ENCODE assay signal across 28 cellular contexts in the genomic region with DNA sequence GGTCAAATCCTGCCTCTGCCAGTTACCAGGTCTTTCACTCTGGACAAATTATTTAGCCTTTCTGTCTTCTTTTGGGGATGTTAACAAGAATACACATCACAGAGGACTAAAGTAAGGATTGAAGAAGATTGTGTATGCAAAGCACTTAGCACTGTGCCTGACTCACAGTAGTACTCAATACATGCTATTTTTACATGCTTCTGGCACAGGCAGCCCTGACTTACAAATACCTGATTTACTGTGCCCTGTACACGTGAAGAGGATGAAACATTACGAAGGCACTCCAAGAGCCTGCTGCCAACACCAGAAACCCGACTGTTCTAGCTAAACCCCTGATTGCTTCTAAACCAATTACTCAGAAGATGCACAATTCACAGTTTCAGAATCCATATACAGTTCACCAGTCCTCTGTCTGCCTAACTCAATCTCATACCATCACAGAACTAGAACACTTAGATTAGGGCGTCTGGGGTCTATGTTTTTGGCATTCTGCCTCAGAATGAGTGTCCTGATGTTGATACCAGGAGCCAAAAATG.
DNase-seq lines count a peak whose midpoint lies in the region; ATAC-seq and TF ChIP-seq lines count a peak whose summit lies in the region.
"Had no signal": no experiment of that assay in that cellular context is flagged by ENCODE, and none has a peak within 500 bp of the region (broad histone marks: within the 10 kb centered on the region; RNA-seq: fewer than 3 reads in every experiment).

No MANE protein-coding gene starts in this region.

- peak overlapping the region; percentile 28 for H3K4me3 Mint-ChIP-seq in natural killer cell
- H3K4me3 Mint-ChIP-seq in natural killer cell treated with Interleukin-12 subunit alpha and Interleukin-12 subunit beta and Interleukin-15 and Interleukin-18, amount 100 ng/mL, for 72 hours, result no peak overlapping the region
- H3K4me3 Mint-ChIP-seq: activated T-helper 1 cell treated with anti-CD3 and anti-CD28 coated beads, Interleukin-12 subunit alpha, Interleukin-12 subunit beta, Interleukin-2, Interleukin-4 antibody, amounts not matched to agents 30 ng/mL and 10 ng/mL and 1 ng/mL, durations not matched to agents 14 hours and 24 hours and 36 hours; naive thymus-derived CD8-positive, alpha-beta T cell; T-helper 17 cell had no signal

- 44% methylated on average over 4 of the region's 4 CpGs for WGBS in mammary epithelial cell (ENCODE audit: low coverage, missing lambda C conversion rate)
- WGBS in right cardiac atrium, result 58% methylated on average over 4 of the region's 4 CpGs

- DNase-seq in natural killer cell, result no peak
- DNase-seq in natural killer cell treated with Interleukin-12 subunit alpha and Interleukin-12 subunit beta and Interleukin-15 and Interleukin-18, amount 100 ng/mL, for 72 hours (ENCODE audit: low spot score), result no peak
- peak; percentile 24 for DNase-seq in mammary epithelial cell
- no peak for DNase-seq in right cardiac atrium
- DNase-seq in posterior cingulate gyrus, result no peak
- DNase-seq: ACHN; activated CD4-positive, alpha-beta T cell treated with anti-CD3 and anti-CD28 coated beads, Interleukin-2, amount 50 U/mL, for 4 hours; activated naive CD4-positive, alpha-beta T cell treated with Interleukin-2 at 50 U/mL for 16 hours; CD8-positive, alpha-beta memory T cell; effector CD4-positive, alpha-beta T cell; KBM-7; lower lobe of right lung; MG63; naive thymus-derived CD8-positive, alpha-beta T cell; NCI-H1105 treated with DMSO at 0.1 percent for 48 hours; NCI-H1930; NCI-H2171 treated with DMSO at 0.1 percent for 48 hours; NCI-H524; PC-3; stimulated activated naive CD8-positive, alpha-beta T cell treated with anti-CD3 and anti-CD28 coated beads, Interleukin-15, Interleukin-2, amounts not matched to agents 100 U/mL and 50 U/mL, for 24 hours; T-helper 17 cell had no signal

- no peaks in the 10 kb centered on the region for H3K27me3 Mint-ChIP-seq in natural killer cell (ENCODE audit: low read depth in 2 of 2)
- H3K27me3 Mint-ChIP-seq in natural killer cell treated with Interleukin-12 subunit alpha and Interleukin-12 subunit beta and Interleukin-15 and Interleukin-18, amount 100 ng/mL, for 72 hours, result no peaks in the 10 kb centered on the region
- H3K27me3 Mint-ChIP-seq: CD8-positive, alpha-beta memory T cell; T-helper 17 cell had no signal

- dilution Hi-C loops in mammary epithelial cell (cut with HindIII; ENCODE audit: low sequenced_read_pairs), result no loop called here

- BruUV-seq in mammary epithelial cell (replicated peaks; lab: Mats Ljungman, UMichigan), result no TSS peak

- ATAC-seq in natural killer cell (peak in 1 of 3 donors; percentile 28), right cardiac atrium (no peak), HG02981 (IDR thresholded peaks at IDR 0.05; ENCODE audit: unreplicated experiment) (no peak), HG03342 (IDR thresholded peaks at IDR 0.05; ENCODE audit: unreplicated experiment) (no peak)
- no peak for ATAC-seq in natural killer cell treated with Interleukin-12 subunit alpha and Interleukin-12 subunit beta and Interleukin-15 and Interleukin-18, amount 100 ng/mL, for 72 hours
- ATAC-seq: GM12878; lower lobe of right lung; naive thymus-derived CD8-positive, alpha-beta T cell; PC-3; stimulated activated naive CD8-positive, alpha-beta T cell treated with anti-CD3 and anti-CD28 coated beads, Interleukin-15, Interleukin-2, amounts not matched to agents 100 U/mL and 50 U/mL, for 24 hours; T-helper 17 cell had no signal

- H3K4me1 Mint-ChIP-seq in natural killer cell, result peaks cover 31 to 46% of the 10 kb centered on the region in 2 donors
- H3K4me1 Mint-ChIP-seq in natural killer cell treated with Interleukin-12 subunit alpha and Interleukin-12 subunit beta and Interleukin-15 and Interleukin-18, amount 100 ng/mL, for 72 hours (ENCODE audit: low read depth in 2 of 2), result peaks cover 0 to 26% of the 10 kb centered on the region in 2 donors
- H3K4me1 Mint-ChIP-seq: T-helper 17 cell had no signal

- H3K27me3 ChIP-seq in mammary epithelial cell (ENCODE audit: insufficient read depth, low read length) (no peaks in the 10 kb centered on the region), right cardiac atrium (ENCODE audit: control insufficient read depth, insufficient read depth) (no peaks in the 10 kb centered on the region)
- H3K27me3 ChIP-seq: MG63 had no signal

- no peak overlapping the region for H2AFZ ChIP-seq in mammary epithelial cell (ENCODE audit: low read depth, low read length)

- H3K4me3 ChIP-seq in mammary epithelial cell (replicated peaks in 1 of 3; ENCODE audit: insufficient read depth in 1 of 3, low read depth in 2 of 3, low read length in 3 of 3) (no peak overlapping the region), right cardiac atrium (ENCODE audit: low read length) (no peak overlapping the region)
- H3K4me3 ChIP-seq: GM12878, lower lobe of right lung, MG63, smooth muscle cell, thoracic aorta had no signal

- H3K36me3 ChIP-seq in mammary epithelial cell (ENCODE audit: insufficient read depth, low read length), result no peaks in the 10 kb centered on the region
- H3K36me3 ChIP-seq: lower lobe of right lung, MG63, thoracic aorta had no signal

- H3K79me2 ChIP-seq in mammary epithelial cell (ENCODE audit: insufficient read depth, low read length), result no peaks in the 10 kb centered on the region

- H3K9me3 ChIP-seq in mammary epithelial cell (replicated peaks; ENCODE audit: insufficient read depth, low read length) (no peaks in the 10 kb centered on the region), right cardiac atrium (ENCODE audit: control insufficient read depth, low read length) (no peaks in the 10 kb centered on the region)
- H3K9me3 ChIP-seq: lower lobe of right lung, MG63, thoracic aorta had no signal

- intact Hi-C loops in natural killer cell (cut with micrococcal nuclease) (no loop called here), mammary epithelial cell (cut with micrococcal nuclease) (no loop called here), right cardiac atrium (cut with DNase I) (no loop called here), posterior cingulate gyrus (cut with DNase I) (no loop called here)

- H4K20me1 ChIP-seq in mammary epithelial cell (ENCODE audit: insufficient read depth, low read length), result no peaks in the 10 kb centered on the region

- no peak overlapping the region for H3K9ac ChIP-seq in mammary epithelial cell (ENCODE audit: insufficient read depth, low read length)

- no peaks in the 10 kb centered on the region for H3K36me3 Mint-ChIP-seq in natural killer cell
- no peaks in the 10 kb centered on the region for H3K36me3 Mint-ChIP-seq in natural killer cell treated with Interleukin-12 subunit alpha and Interleukin-12 subunit beta and Interleukin-15 and Interleukin-18, amount 100 ng/mL, for 72 hours
- H3K36me3 Mint-ChIP-seq: CD8-positive, alpha-beta memory T cell; naive thymus-derived CD8-positive, alpha-beta T cell had no signal

- H3K9me3 Mint-ChIP-seq in natural killer cell, result peaks cover 0 to 2% of the 10 kb centered on the region in 2 donors
- H3K9me3 Mint-ChIP-seq in natural killer cell treated with Interleukin-12 subunit alpha and Interleukin-12 subunit beta and Interleukin-15 and Interleukin-18, amount 100 ng/mL, for 72 hours, result no peaks in the 10 kb centered on the region

- H3K27ac Mint-ChIP-seq in natural killer cell, result peak overlapping the region in 1 of 2 donors; percentile 40
- no peak overlapping the region for H3K27ac Mint-ChIP-seq in natural killer cell treated with Interleukin-12 subunit alpha and Interleukin-12 subunit beta and Interleukin-15 and Interleukin-18, amount 100 ng/mL, for 72 hours
- H3K27ac Mint-ChIP-seq: activated T-helper 1 cell treated with anti-CD3 and anti-CD28 coated beads, Interleukin-12 subunit alpha, Interleukin-12 subunit beta, Interleukin-2, Interleukin-4 antibody, amounts not matched to agents 30 ng/mL and 10 ng/mL and 1 ng/mL, durations not matched to agents 14 hours and 24 hours and 36 hours; T-helper 17 cell had no signal

- H3K4me1 ChIP-seq in mammary epithelial cell (ENCODE audit: insufficient read depth, low read length) (no peaks in the 10 kb centered on the region), right cardiac atrium (ENCODE audit: control insufficient read depth, insufficient read depth, low read length) (peaks cover 8% of the 10 kb centered on the region)
- H3K4me1 ChIP-seq: lower lobe of right lung had no signal

- H3K4me2 ChIP-seq in mammary epithelial cell (ENCODE audit: insufficient read depth, low read depth, low read length), result no peak overlapping the region
- H3K4me2 ChIP-seq: smooth muscle cell had no signal

- H3K27ac ChIP-seq in mammary epithelial cell (ENCODE audit: insufficient read depth, low read depth, low read length) (no peak overlapping the region), right cardiac atrium (ENCODE audit: low read length) (peak overlapping the region; percentile 57)
- H3K27ac ChIP-seq: epithelial cell of prostate, lower lobe of right lung, thoracic aorta had no signal

- TF ChIP-seq CTCF in natural killer cell (IDR thresholded peaks at IDR 0.05) (no peak), mammary epithelial cell (conservative IDR thresholded peaks at IDR 0.05 in 1 of 2, IDR thresholded peaks at IDR 0.05 in 1 of 2; ENCODE audit: extremely low read depth in 1 of 2, insufficient read depth in 1 of 2, low read depth in 1 of 2, low read length in 2 of 2) (no peak)

- in situ Hi-C loops in mammary epithelial cell (cut with MboI; ENCODE audit: low sequenced_read_pairs in 2 of 2), result no loop called here

- CTCF ChIA-PET in mammary epithelial cell (lab: Charles Lee; ENCODE audit: low non-redundant PET), result no interaction called here
